ENCODE assay signal across 27 cellular contexts in the genomic region with DNA sequence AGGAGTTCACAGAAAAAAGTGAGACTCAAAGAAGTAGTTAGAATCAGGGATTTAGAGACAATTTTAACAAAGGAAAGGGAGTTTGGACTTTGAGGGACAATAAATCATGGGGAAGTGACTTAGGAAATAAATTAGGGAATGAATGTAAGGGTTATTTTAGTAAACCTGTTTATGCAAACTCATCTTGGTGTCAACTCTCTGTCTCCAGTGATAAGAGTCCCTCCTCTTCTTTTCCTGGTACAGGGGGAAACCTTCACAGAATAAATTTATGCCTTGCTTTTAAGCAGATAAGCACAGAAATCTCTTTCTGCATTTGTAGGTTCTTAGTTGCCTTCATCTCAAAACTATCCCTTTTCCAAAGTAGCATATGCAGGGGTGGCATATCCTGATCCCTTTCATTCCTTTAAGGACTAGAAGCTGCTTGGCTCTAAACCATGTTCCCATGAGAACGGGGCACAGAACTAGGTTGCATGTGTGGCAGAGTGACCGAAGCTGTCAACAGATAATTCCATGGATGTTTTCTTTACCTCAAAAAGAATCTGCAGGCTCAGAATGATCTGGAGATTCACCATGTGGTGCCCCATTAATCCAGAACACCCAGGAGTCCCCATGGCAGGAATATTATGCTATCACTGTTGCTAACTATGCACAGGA.
"Had no signal": no experiment of that assay in that cellular context is flagged by ENCODE, and none has a peak within 500 bp of the region (broad histone marks: within the 10 kb centered on the region; RNA-seq: fewer than 3 reads in every experiment).

No MANE protein-coding gene starts in this region.

- H3K4me3 ChIP-seq: colonic mucosa, esophagus muscularis mucosa, gastroesophageal sphincter, heart left ventricle, hepatocyte, left ventricle myocardium inferior, lower lobe of right lung, mucosa of descending colon had no signal

- DNase-seq: colonic mucosa; cortex of kidney; effector CD8-positive, alpha-beta T cell; effector memory CD8-positive, alpha-beta T cell; endodermal cell; foreskin keratinocyte; heart left ventricle; hypothalamus; immature natural killer cell; islet precursor cell; kidney; kidney glomerular epithelial cell; left colon; left ventricle myocardium inferior; lower lobe of right lung; mesenchymal stem cell; mucosa of descending colon; naive B cell had no signal

- H3K4me3 Mint-ChIP-seq: dendritic cell treated with granulocyte-macrophage colony-stimulating factor and Interleukin-4, amounts not matched to agents 40 ng/mL and 50 ng/mL, for 4 days; effector memory CD8-positive, alpha-beta T cell; endodermal cell; immature natural killer cell; mesothelial cell of epicardium; naive B cell had no signal

- H3K27ac ChIP-seq: colonic mucosa, epithelial cell of prostate, esophagus muscularis mucosa, foreskin keratinocyte, gastroesophageal sphincter, heart left ventricle, hepatocyte, left ventricle myocardium inferior, lower lobe of right lung had no signal

- H3K36me3 Mint-ChIP-seq: immature natural killer cell, mesothelial cell of epicardium, naive B cell had no signal

- H3K4me2 ChIP-seq: hepatocyte had no signal

- H3K27ac Mint-ChIP-seq: dendritic cell treated with granulocyte-macrophage colony-stimulating factor and Interleukin-4, amounts not matched to agents 40 ng/mL and 50 ng/mL, for 4 days; effector memory CD8-positive, alpha-beta T cell; endodermal cell; immature natural killer cell; mesothelial cell of epicardium had no signal

- H3K79me2 ChIP-seq: hepatocyte had no signal

- ATAC-seq: effector memory CD8-positive, alpha-beta T cell; foreskin keratinocyte; gastroesophageal sphincter; heart left ventricle; left colon; left lobe of liver; lower lobe of right lung; mucosa of descending colon had no signal

- H3K4me1 ChIP-seq: colonic mucosa, esophagus muscularis mucosa, foreskin keratinocyte, gastroesophageal sphincter, heart left ventricle, left ventricle myocardium inferior, lower lobe of right lung had no signal

- H3K36me3 ChIP-seq: colonic mucosa, esophagus muscularis mucosa, gastroesophageal sphincter, heart left ventricle, left ventricle myocardium inferior, lower lobe of right lung had no signal

- H2AFZ ChIP-seq: hepatocyte had no signal

- H3K4me1 Mint-ChIP-seq: endodermal cell, immature natural killer cell, mesothelial cell of epicardium, naive B cell had no signal

- H3K27me3 ChIP-seq: colonic mucosa, foreskin keratinocyte had no signal

- FAIRE-seq: endometrium, frontal cortex, kidney had no signal

- H3K27me3 Mint-ChIP-seq: dendritic cell treated with granulocyte-macrophage colony-stimulating factor and Interleukin-4, amounts not matched to agents 40 ng/mL and 50 ng/mL, for 4 days had no signal

- H3K9me3 ChIP-seq: colonic mucosa, esophagus muscularis mucosa, gastroesophageal sphincter, heart left ventricle, left ventricle myocardium inferior, lower lobe of right lung, mucosa of descending colon had no signal

- H3K9me3 Mint-ChIP-seq: endodermal cell, mesothelial cell of epicardium had no signal
